ENCODE assay signal across 9 cellular contexts in the genomic region with DNA sequence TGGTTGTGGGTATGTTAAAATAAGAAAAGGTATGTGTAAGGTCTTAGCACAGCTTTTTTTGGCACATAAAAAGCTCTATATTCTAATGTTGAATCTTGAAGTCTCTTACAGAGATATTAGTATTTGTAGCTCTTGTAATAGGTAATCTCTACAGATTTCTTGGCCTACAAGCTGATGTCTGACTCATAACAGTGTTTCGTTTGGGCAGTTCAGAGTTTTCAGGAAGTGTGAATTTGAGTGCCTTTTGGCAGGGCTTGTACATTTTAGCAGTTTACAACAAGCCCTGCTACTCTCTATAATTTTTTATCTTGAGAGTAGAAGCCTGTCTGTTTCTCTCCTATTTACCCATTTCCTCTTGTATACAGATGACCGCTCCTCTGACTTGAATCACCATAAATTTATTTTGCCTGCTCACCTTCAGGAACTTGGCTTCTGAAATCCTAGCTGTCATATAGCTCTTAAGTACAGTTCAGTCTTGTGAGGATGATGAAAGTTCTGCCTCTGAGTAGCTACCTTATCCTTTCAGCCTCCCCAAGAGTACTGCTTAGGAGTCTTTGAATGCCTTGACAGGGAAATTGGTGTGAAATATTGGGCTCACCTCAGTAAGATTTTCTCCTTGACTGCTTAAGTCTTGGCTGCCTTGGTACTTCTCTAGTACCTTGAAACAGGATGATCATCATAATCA.
DNase-seq lines count a peak whose midpoint lies in the region; ATAC-seq, FAIRE-seq and TF ChIP-seq lines count a peak whose summit lies in the region.
"Had no signal": no experiment of that assay in that cellular context is flagged by ENCODE, and none has a peak within 500 bp of the region (broad histone marks: within the 10 kb centered on the region; RNA-seq: fewer than 3 reads in every experiment).

No MANE protein-coding gene starts in this region.

- intact Hi-C loops in gastrocnemius medialis (cut with DNase I; ENCODE audit: low total_unique reads) (no loop called here), natural killer cell (cut with micrococcal nuclease) (no loop called here)

- no peaks in the 10 kb centered on the region for H3K27me3 ChIP-seq in gastrocnemius medialis
- H3K27me3 ChIP-seq: BE2C had no signal

- H3K27me3 Mint-ChIP-seq in natural killer cell (ENCODE audit: low read depth in 2 of 2), result no peaks in the 10 kb centered on the region

- H3K4me3 ChIP-seq in gastrocnemius medialis, result no peak overlapping the region

- H3K4me3 Mint-ChIP-seq in natural killer cell, result no peak overlapping the region

- H3K27ac ChIP-seq in gastrocnemius medialis, result no peak overlapping the region

- no peak for FAIRE-seq in urothelium cell line (lab: Jason Lieb, UNC)

- no peak for TF ChIP-seq CTCF in gastrocnemius medialis (IDR thresholded peaks at IDR 0.05 in 4 of 5, conservative IDR thresholded peaks at IDR 0.05 in 1 of 5)
- no peak for TF ChIP-seq CTCF in natural killer cell (IDR thresholded peaks at IDR 0.05)

- in situ Hi-C loops in gastrocnemius medialis (cut with MboI; ENCODE audit: low sequenced_read_pairs in 4 of 4), result loop anchor here in 1 of 4 donors (25.0 kb wide), 1 partner anchor 579 kb away; no protein-coding TSS in a partner anchor

- no peaks in the 10 kb centered on the region for H3K9me3 ChIP-seq in gastrocnemius medialis
- H3K9me3 ChIP-seq: BE2C had no signal

- DNase-seq in AG20443 (ENCODE audit: low spot score) (peak; percentile 14), fibroblast of peridontal ligament (ENCODE audit: extremely low read depth) (peak; percentile 30), gastrocnemius medialis (no peak), natural killer cell (no peak), urothelium cell line (ENCODE audit: low spot score) (no peak), NCI-H345 treated with DMSO at 0.1 percent for 48 hours (lab: John Stamatoyannopoulos, UW; ENCODE audit: unreplicated experiment) (no peak)
- DNase-seq: BE2C had no signal

- no peaks in the 10 kb centered on the region for H3K4me1 ChIP-seq in gastrocnemius medialis
- H3K4me1 ChIP-seq: BE2C had no signal

- H3K36me3 ChIP-seq in gastrocnemius medialis, result no peaks in the 10 kb centered on the region
- H3K36me3 ChIP-seq: BE2C had no signal

- H3K9me3 Mint-ChIP-seq in natural killer cell, result no peaks in the 10 kb centered on the region

- ATAC-seq in GM21381 (IDR thresholded peaks at IDR 0.05; ENCODE audit: unreplicated experiment) (peak; percentile 98), HG03432 (IDR thresholded peaks at IDR 0.05; ENCODE audit: unreplicated experiment) (peak; percentile 99), gastrocnemius medialis (no peak), natural killer cell (no peak)

- H3K27ac Mint-ChIP-seq in natural killer cell, result no peak overlapping the region

- H3K36me3 Mint-ChIP-seq in natural killer cell, result no peaks in the 10 kb centered on the region

- no peaks in the 10 kb centered on the region for H3K4me1 Mint-ChIP-seq in natural killer cell

- no peak for TF ChIP-seq POLR2A in gastrocnemius medialis (IDR thresholded peaks at IDR 0.05)

Comparison
In these comparisons a context has a peak if more than half of its experiments do, and no peak if none do; other contexts are left out.
1. DNase-seq: peak in AG20443 (single experiment) and fibroblast of peridontal ligament (single experiment); none in gastrocnemius medialis (0 of 2), natural killer cell (single experiment), urothelium cell line (single experiment) and NCI-H345 treated with DMSO at 0.1 percent for 48 hours (single experiment).
2. ATAC-seq: peak in GM21381 (single experiment) and HG03432 (single experiment); none in gastrocnemius medialis (0 of 2) and natural killer cell (0 of 3).